1 cellular context compared by ENCODE assay signal in the genomic region with DNA sequence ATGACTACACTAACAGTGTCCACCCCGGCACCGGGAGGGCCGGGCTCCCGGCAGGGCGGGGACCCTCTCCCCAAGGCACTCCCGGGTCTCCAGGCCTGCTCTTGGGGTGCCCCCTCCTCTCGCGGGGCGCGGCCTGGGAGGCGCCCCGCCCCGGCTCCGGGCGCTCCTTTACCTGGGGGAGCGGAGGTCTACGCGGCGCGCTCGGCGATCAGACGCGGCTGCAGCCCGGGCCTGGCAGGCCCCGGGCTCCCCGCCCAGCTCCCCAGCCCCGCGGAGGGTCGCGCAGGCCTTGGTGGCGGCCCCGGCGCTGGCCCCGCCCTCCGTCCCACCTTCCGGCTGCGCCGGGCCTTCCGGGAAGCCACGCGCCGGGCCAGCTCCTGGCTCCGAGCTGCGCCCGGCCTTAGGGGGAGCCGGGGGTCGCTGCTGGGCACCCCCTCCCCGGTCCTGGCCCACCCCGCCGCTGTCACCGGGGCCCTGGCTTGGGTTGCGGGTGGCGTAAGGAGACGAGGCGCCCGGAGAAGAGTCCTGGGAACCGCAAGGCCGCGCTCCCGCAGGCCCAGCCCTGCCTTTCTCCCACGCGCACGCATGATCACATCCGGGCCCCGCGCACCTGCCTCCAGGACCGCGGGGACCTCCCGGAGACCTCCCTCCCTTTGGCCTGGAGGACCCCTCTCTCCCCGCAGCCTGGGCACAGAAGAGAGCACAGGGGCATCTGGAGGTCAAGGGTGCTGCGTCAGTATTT.
TF ChIP-seq lines count a peak whose summit lies in the region.

A gene (minus strand): TSS at position 309 of the 742 bp plus-strand sequence. CDS start 6,848 bp downstream, outside the sequence.

TF ChIP-seq in HepG2, 621 proteins besides CTCF, POLR2A, EP300 and RAD21 (continued from another document and continues in another):
- TF ChIP-seq, protein P1, sequence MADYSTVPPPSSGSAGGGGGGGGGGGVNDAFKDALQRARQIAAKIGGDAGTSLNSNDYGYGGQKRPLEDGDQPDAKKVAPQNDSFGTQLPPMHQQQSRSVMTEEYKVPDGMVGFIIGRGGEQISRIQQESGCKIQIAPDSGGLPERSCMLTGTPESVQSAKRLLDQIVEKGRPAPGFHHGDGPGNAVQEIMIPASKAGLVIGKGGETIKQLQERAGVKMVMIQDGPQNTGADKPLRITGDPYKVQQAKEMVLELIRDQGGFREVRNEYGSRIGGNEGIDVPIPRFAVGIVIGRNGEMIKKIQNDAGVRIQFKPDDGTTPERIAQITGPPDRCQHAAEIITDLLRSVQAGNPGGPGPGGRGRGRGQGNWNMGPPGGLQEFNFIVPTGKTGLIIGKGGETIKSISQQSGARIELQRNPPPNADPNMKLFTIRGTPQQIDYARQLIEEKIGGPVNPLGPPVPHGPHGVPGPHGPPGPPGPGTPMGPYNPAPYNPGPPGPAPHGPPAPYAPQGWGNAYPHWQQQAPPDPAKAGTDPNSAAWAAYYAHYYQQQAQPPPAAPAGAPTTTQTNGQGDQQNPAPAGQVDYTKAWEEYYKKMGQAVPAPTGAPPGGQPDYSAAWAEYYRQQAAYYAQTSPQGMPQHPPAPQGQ (CRISPR knock-in tag; IDR thresholded peaks at IDR 0.05; ENCODE audit: borderline replicate concordance): no peak
- TF ChIP-seq ZBTB3 (CRISPR knock-in tag; IDR thresholded peaks at IDR 0.05; ENCODE audit: borderline replicate concordance, low read depth) (no peak), BORCS8-MEF2B (CRISPR knock-in tag; IDR thresholded peaks at IDR 0.05) (no peak), ZNF577 (CRISPR knock-in tag; IDR thresholded peaks at IDR 0.05; ENCODE audit: borderline replicate concordance, low read depth) (no peak), CHD2 (IDR thresholded peaks at IDR 0.05; ENCODE audit: low read depth, low read length) (no peak), ZNF292 (CRISPR knock-in tag; IDR thresholded peaks at IDR 0.05; ENCODE audit: borderline replicate concordance, low read depth) (no peak), KAT2B (IDR thresholded peaks at IDR 0.05; ENCODE audit: borderline replicate concordance, low read depth, low read length) (no peak), ZFP41 (CRISPR knock-in tag; IDR thresholded peaks at IDR 0.05; ENCODE audit: borderline replicate concordance) (no peak), KDM2A (CRISPR knock-in tag; IDR thresholded peaks at IDR 0.05; ENCODE audit: borderline replicate concordance, low read depth) (peak; percentile 36; the same call in 1 of the 2 replicates), TAF15 (IDR thresholded peaks at IDR 0.05; ENCODE audit: low read depth, low read length, poor library complexity, severe bottlenecking) (no peak), ZNF335 (CRISPR knock-in tag; IDR thresholded peaks at IDR 0.05) (no peak), GTF3A (CRISPR knock-in tag; conservative IDR thresholded peaks at IDR 0.05) (no peak), ELF4 (CRISPR knock-in tag; IDR thresholded peaks at IDR 0.05; ENCODE audit: borderline replicate concordance) (no peak), CREM (IDR thresholded peaks at IDR 0.05) (no peak), CREM (CRISPR knock-in tag; IDR thresholded peaks at IDR 0.05) (no peak), ZNF550 (CRISPR knock-in tag; IDR thresholded peaks at IDR 0.05; ENCODE audit: borderline replicate concordance) (no peak), STAT5B (CRISPR knock-in tag; IDR thresholded peaks at IDR 0.05) (no peak), SP140L (CRISPR knock-in tag; IDR thresholded peaks at IDR 0.05; ENCODE audit: borderline replicate concordance) (no peak), MTA1 (CRISPR knock-in tag; IDR thresholded peaks at IDR 0.05; ENCODE audit: borderline replicate concordance) (no peak), SIX1 (CRISPR knock-in tag; IDR thresholded peaks at IDR 0.05; ENCODE audit: borderline replicate concordance) (no peak), ZNF546 (CRISPR knock-in tag; conservative IDR thresholded peaks at IDR 0.05) (no peak; the same call in 1 of the 2 replicates), ZNF160 (CRISPR knock-in tag; IDR thresholded peaks at IDR 0.05) (no peak), KDM1A (CRISPR knock-in tag; IDR thresholded peaks at IDR 0.05) (no peak), SOX6 (IDR thresholded peaks at IDR 0.05) (no peak), SOX6 (CRISPR knock-in tag; IDR thresholded peaks at IDR 0.05) (no peak), TBL1XR1 (IDR thresholded peaks at IDR 0.05; ENCODE audit: borderline replicate concordance, low read length, partially characterized antibody) (no peak), ETV6 (CRISPR knock-in tag; conservative IDR thresholded peaks at IDR 0.05) (peak; percentile 51; the same call in 1 of the 2 replicates), MZF1 (CRISPR knock-in tag; IDR thresholded peaks at IDR 0.05; ENCODE audit: borderline replicate concordance) (no peak), ZFP36 (IDR thresholded peaks at IDR 0.05; ENCODE audit: borderline replicate concordance, low read depth, low read length, partially characterized antibody) (no peak), ETV5 (CRISPR knock-in tag; IDR thresholded peaks at IDR 0.05; ENCODE audit: borderline replicate concordance) (peak; percentile 45; the same call in 1 of the 2 replicates), NFIC (IDR thresholded peaks at IDR 0.05; ENCODE audit: low read length) (no peak), SATB2 (CRISPR knock-in tag; IDR thresholded peaks at IDR 0.05) (0 out of 2 replicates have a peak, but pooled peaks have one; percentile 61), FOXO1 (CRISPR knock-in tag; IDR thresholded peaks at IDR 0.05) (no peak), SRY (CRISPR knock-in tag; IDR thresholded peaks at IDR 0.05) (no peak; the same call in 1 of the 2 replicates), PHF5A (CRISPR knock-in tag; IDR thresholded peaks at IDR 0.05; ENCODE audit: low read depth, unreplicated experiment) (no peak), HOXA7 (CRISPR knock-in tag; IDR thresholded peaks at IDR 0.05) (no peak), REXO4 (CRISPR knock-in tag; IDR thresholded peaks at IDR 0.05; ENCODE audit: borderline replicate concordance) (no peak), ZFP36L2 (CRISPR knock-in tag; IDR thresholded peaks at IDR 0.05) (0 out of 2 replicates have a peak, but pooled peaks have one; percentile 16), ARNTL (CRISPR knock-in tag; IDR thresholded peaks at IDR 0.05) (no peak), PAX8 (CRISPR knock-in tag; IDR thresholded peaks at IDR 0.05; ENCODE audit: borderline replicate concordance) (no peak; the same call in 1 of the 2 replicates), ZNF773 (CRISPR knock-in tag; IDR thresholded peaks at IDR 0.05; ENCODE audit: borderline replicate concordance) (no peak), TMF1 (CRISPR knock-in tag; IDR thresholded peaks at IDR 0.05; ENCODE audit: low read depth) (no peak), GTF2F1 (IDR thresholded peaks at IDR 0.05; ENCODE audit: low read length) (no peak), CBFB (CRISPR knock-in tag; IDR thresholded peaks at IDR 0.05) (no peak)
- TF ChIP-seq, protein P2, sequence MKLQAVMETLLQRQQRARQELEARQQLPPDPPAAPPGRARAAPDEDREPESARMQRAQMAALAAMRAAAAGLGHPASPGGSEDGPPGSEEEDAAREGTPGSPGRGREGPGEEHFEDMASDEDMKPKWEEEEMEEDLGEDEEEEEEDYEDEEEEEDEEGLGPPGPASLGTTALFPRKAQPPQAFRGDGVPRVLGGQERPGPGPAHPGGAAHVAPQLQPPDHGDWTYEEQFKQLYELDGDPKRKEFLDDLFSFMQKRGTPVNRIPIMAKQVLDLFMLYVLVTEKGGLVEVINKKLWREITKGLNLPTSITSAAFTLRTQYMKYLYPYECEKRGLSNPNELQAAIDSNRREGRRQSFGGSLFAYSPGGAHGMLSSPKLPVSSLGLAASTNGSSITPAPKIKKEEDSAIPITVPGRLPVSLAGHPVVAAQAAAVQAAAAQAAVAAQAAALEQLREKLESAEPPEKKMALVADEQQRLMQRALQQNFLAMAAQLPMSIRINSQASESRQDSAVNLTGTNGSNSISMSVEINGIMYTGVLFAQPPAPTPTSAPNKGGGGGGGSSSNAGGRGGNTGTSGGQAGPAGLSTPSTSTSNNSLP (IDR thresholded peaks at IDR 0.05; ENCODE audit: low read depth, low read length): no peak
- TF ChIP-seq, protein P3, sequence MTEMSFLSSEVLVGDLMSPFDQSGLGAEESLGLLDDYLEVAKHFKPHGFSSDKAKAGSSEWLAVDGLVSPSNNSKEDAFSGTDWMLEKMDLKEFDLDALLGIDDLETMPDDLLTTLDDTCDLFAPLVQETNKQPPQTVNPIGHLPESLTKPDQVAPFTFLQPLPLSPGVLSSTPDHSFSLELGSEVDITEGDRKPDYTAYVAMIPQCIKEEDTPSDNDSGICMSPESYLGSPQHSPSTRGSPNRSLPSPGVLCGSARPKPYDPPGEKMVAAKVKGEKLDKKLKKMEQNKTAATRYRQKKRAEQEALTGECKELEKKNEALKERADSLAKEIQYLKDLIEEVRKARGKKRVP (CRISPR knock-in tag; IDR thresholded peaks at IDR 0.05): no peak
- TF ChIP-seq, protein P4, sequence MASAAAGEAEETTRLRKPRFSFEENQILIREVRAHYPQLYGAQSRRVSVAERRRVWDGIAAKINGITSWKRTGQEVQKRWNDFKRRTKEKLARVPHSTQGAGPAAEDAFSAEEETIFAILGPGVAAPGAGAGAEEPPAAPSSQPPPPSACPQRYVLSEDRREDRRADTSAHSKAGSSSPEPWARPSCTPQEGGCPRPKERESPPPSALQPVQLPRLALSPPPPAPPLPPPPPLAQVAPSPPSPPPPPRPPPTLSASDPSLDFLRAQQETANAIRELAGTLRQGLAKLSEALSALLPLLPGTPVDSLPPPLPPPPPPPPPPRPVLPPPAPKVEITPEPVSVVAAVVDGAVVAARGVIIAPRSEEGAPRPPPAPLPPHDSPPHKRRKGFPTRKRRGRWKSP (CRISPR knock-in tag; IDR thresholded peaks at IDR 0.05): peak; percentile 41; the same call in 1 of the 2 replicates
- TF ChIP-seq, protein P5, sequence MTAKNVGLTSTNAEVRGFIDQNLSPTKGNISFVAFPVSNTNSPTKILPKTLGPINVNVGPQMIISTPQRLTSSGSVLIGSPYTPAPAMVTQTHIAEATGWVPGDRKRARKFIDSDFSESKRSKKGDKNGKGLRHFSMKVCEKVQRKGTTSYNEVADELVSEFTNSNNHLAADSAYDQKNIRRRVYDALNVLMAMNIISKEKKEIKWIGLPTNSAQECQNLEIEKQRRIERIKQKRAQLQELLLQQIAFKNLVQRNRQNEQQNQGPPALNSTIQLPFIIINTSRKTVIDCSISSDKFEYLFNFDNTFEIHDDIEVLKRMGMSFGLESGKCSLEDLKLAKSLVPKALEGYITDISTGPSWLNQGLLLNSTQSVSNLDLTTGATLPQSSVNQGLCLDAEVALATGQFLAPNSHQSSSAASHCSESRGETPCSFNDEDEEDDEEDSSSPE (CRISPR knock-in tag; IDR thresholded peaks at IDR 0.05): no peak
- TF ChIP-seq, protein P6, sequence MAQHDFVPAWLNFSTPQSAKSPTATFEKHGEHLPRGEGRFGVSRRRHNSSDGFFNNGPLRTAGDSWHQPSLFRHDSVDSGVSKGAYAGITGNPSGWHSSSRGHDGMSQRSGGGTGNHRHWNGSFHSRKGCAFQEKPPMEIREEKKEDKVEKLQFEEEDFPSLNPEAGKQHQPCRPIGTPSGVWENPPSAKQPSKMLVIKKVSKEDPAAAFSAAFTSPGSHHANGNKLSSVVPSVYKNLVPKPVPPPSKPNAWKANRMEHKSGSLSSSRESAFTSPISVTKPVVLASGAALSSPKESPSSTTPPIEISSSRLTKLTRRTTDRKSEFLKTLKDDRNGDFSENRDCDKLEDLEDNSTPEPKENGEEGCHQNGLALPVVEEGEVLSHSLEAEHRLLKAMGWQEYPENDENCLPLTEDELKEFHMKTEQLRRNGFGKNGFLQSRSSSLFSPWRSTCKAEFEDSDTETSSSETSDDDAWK (CRISPR knock-in tag; IDR thresholded peaks at IDR 0.05): no peak
- TF ChIP-seq, protein P7, sequence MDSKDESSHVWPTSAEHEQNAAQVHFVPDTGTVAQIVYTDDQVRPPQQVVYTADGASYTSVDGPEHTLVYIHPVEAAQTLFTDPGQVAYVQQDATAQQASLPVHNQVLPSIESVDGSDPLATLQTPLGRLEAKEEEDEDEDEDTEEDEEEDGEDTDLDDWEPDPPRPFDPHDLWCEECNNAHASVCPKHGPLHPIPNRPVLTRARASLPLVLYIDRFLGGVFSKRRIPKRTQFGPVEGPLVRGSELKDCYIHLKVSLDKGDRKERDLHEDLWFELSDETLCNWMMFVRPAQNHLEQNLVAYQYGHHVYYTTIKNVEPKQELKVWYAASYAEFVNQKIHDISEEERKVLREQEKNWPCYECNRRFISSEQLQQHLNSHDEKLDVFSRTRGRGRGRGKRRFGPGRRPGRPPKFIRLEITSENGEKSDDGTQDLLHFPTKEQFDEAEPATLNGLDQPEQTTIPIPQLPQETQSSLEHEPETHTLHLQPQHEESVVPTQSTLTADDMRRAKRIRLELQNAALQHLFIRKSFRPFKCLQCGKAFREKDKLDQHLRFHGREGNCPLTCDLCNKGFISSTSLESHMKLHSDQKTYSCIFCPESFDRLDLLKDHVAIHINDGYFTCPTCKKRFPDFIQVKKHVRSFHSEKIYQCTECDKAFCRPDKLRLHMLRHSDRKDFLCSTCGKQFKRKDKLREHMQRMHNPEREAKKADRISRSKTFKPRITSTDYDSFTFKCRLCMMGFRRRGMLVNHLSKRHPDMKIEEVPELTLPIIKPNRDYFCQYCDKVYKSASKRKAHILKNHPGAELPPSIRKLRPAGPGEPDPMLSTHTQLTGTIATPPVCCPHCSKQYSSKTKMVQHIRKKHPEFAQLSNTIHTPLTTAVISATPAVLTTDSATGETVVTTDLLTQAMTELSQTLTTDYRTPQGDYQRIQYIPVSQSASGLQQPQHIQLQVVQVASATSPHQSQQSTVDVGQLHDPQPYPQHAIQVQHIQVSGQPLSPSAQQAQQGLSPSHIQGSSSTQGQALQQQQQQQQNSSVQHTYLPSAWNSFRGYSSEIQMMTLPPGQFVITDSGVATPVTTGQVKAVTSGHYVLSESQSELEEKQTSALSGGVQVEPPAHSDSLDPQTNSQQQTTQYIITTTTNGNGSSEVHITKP (CRISPR knock-in tag; IDR thresholded peaks at IDR 0.05; ENCODE audit: low read depth): no peak
- TF ChIP-seq, protein P8, sequence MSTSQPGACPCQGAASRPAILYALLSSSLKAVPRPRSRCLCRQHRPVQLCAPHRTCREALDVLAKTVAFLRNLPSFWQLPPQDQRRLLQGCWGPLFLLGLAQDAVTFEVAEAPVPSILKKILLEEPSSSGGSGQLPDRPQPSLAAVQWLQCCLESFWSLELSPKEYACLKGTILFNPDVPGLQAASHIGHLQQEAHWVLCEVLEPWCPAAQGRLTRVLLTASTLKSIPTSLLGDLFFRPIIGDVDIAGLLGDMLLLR (CRISPR knock-in tag; IDR thresholded peaks at IDR 0.05): no peak
